In the genomic region with DNA sequence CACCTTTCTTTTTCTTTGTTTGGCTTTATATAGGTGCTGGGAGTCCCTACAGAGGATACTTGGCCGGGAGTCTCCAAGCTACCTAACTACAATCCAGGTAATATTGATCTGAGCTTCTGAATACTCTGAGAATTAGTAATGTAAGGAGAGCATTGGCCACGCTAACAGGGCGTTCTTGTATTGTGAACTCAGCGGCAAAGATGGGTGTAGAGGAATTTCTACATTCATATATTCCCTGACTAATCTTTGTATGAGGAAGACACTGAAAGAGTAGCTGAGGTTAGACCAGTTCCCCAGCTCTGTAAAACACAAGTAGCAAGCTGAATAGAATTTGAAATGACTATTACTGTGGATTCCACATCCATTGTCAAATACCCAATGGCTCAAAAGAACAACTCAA, we compare ENCODE assay signal across 1 cellular context.
TF ChIP-seq lines count a peak whose summit lies in the region.

No MANE protein-coding gene starts in this region.

TF ChIP-seq in IMR-90, 13 proteins besides CTCF, POLR2A, EP300 and RAD21:
- TF ChIP-seq CEBPB (IDR thresholded peaks at IDR 0.05; ENCODE audit: low read depth, low read length), result no peak
- 0 out of 2 replicates have a peak, but pooled peaks have one; percentile 3 for TF ChIP-seq MAZ (IDR thresholded peaks at IDR 0.05; ENCODE audit: borderline replicate concordance, low read depth, low read length)
